ENCODE assay signal across 1 cellular context in the genomic region with DNA sequence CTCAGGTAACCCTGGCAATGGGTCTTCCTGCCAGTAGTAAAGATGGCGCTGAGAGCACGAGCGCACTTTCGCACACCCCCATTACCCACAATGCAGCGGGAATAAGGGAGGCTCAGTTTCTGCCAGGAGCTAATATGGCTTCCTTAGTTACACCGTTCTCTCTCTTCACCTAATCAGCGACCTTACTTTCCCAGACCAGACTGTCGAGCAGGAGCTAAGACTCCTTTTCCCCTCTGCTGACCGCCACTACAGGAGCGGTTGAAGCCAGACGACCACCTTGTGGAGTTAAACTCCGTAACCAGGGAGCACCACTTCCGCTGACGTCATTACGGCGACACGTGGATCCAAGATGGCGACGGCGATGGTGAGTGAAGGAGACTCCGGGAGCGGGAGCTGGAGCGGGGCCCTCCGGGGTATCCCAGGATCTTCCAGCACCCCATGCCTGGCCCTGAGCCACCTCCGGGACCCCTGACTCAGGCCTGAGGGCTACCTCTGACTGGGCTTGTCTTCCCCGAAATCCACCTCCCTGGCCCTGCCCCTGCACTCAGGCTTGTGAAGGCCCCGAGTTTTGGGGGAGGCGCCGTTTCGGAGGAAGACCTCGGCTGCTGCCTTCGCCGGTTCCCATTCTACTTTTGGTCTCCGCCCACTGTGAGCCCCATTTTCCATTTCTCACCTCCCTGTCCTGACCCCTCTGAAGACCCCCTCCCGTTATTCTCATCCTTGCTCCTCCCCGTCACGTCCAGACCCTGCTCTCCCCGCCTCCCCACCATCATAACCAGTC.
TF ChIP-seq lines count a peak whose summit lies in the region.

A gene with protein sequence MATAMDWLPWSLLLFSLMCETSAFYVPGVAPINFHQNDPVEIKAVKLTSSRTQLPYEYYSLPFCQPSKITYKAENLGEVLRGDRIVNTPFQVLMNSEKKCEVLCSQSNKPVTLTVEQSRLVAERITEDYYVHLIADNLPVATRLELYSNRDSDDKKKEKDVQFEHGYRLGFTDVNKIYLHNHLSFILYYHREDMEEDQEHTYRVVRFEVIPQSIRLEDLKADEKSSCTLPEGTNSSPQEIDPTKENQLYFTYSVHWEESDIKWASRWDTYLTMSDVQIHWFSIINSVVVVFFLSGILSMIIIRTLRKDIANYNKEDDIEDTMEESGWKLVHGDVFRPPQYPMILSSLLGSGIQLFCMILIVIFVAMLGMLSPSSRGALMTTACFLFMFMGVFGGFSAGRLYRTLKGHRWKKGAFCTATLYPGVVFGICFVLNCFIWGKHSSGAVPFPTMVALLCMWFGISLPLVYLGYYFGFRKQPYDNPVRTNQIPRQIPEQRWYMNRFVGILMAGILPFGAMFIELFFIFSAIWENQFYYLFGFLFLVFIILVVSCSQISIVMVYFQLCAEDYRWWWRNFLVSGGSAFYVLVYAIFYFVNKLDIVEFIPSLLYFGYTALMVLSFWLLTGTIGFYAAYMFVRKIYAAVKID (plus strand): TSS at position 323 of the 781 bp plus-strand sequence. CDS start 27 bp downstream, at position 350.

TF ChIP-seq in HepG2, 621 proteins besides CTCF, POLR2A, EP300 and RAD21 (continued from another document and continues in another):
- TF ChIP-seq, protein P1, sequence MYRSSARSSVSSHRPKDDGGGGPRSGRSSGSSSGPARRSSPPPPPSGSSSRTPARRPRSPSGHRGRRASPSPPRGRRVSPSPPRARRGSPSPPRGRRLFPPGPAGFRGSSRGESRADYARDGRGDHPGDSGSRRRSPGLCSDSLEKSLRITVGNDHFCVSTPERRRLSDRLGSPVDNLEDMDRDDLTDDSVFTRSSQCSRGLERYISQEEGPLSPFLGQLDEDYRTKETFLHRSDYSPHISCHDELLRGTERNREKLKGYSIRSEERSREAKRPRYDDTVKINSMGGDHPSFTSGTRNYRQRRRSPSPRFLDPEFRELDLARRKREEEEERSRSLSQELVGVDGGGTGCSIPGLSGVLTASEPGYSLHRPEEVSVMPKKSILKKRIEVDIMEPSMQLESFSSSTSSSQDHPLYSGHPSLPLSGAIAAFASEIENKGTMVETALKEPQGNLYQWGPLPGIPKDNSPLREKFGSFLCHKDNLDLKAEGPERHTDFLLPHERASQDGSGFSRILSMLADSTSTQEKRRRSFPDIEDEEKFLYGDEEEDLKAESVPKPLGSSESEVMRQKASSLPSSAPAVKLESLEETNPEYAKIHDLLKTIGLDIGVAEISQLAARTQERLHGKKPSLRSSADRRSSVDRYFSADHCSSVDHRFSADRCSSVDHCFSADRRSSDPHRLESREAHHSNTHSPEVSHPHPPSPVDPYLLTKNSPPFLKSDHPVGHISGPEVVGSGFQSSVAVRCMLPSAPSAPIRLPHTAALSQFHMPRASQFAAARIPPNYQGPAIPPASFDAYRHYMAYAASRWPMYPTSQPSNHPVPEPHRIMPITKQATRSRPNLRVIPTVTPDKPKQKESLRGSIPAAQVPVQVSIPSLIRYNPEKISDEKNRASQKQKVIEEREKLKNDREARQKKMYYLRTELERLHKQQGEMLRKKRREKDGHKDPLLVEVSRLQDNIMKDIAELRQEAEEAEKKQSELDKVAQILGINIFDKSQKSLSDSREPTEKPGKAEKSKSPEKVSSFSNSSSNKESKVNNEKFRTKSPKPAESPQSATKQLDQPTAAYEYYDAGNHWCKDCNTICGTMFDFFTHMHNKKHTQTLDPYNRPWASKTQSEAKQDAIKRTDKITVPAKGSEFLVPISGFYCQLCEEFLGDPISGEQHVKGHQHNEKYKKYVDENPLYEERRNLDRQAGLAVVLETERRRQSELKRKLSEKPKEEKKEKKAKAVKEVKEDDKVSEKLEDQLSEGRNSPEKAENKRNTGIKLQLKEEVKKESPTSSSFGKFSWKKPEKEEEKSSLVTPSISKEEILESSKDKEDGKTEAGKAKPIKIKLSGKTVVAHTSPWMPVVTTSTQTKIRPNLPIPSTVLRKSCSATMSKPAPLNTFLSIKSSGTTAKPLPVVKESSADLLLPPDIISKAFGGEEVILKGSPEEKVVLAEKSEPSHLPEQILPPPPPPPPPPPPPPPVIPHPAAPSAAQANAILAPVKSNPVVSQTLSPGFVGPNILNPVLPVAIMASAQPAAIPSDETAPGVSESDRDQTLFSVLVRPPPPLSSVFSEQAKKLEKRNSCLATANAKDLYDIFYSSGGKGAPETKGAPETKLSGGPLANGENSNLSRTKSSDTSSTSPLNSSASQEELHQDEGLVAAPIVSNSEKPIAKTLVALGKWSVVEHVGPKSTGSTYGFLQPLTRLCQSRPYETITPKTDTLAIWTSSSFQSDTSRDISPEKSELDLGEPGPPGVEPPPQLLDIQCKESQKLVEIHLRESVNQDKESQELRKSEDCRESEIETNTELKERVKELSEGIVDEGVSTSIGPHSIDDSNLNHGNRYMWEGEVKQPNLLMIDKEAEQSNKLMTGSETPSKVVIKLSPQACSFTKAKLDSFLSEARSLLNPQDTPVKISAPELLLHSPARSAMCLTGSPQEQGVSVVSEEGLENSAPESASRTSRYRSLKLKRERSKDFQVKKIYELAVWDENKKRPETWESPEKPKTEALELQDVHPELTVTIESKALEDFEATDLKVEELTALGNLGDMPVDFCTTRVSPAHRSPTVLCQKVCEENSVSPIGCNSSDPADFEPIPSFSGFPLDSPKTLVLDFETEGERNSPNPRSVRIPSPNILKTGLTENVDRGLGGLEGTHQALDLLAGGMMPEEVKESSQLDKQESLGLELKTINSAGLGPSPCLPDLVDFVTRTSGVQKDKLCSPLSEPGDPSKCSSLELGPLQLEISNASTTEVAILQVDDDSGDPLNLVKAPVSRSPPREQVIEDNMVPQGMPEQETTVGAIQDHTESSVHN (CRISPR knock-in tag; IDR thresholded peaks at IDR 0.05): peak; percentile 98
- TF ChIP-seq SYNCRIP (IDR thresholded peaks at IDR 0.05; ENCODE audit: insufficient read depth, low read depth, low read length) (no peak), BCL6 (CRISPR knock-in tag; IDR thresholded peaks at IDR 0.05) (peak; percentile 53), BHLHE40 (IDR thresholded peaks at IDR 0.05; ENCODE audit: low read length) (peak; percentile 84), ZNF674 (CRISPR knock-in tag; IDR thresholded peaks at IDR 0.05; ENCODE audit: low read depth) (peak; percentile 19; the same call in 1 of the 2 replicates), ZNF703 (CRISPR knock-in tag; IDR thresholded peaks at IDR 0.05; ENCODE audit: borderline replicate concordance) (peak; percentile 84; the same call in 1 of the 2 replicates), HMGA1 (CRISPR knock-in tag; conservative IDR thresholded peaks at IDR 0.05) (no peak), ZNF24 (IDR thresholded peaks at IDR 0.05) (no peak), PPARG (CRISPR knock-in tag; conservative IDR thresholded peaks at IDR 0.05) (peak; percentile 56; the same call in 1 of the 2 replicates), CEBPB (IDR thresholded peaks at IDR 0.05; ENCODE audit: borderline replicate concordance, low read depth, low read length) (no peak), NFIB (CRISPR knock-in tag; IDR thresholded peaks at IDR 0.05; ENCODE audit: borderline replicate concordance) (no peak), STAT5B (CRISPR knock-in tag; IDR thresholded peaks at IDR 0.05) (no peak; the same call in 1 of the 2 replicates), CREB1 (IDR thresholded peaks at IDR 0.05) (peak; percentile 99), CREB1 (CRISPR knock-in tag; IDR thresholded peaks at IDR 0.05) (peak; percentile 100), ZNF317 (CRISPR knock-in tag; IDR thresholded peaks at IDR 0.05) (peak; percentile 93), ZNF136 (CRISPR knock-in tag; IDR thresholded peaks at IDR 0.05; ENCODE audit: low read depth) (no peak), HHEX (CRISPR knock-in tag; IDR thresholded peaks at IDR 0.05) (peak; percentile 26; the same call in 1 of the 2 replicates), ZNF343 (CRISPR knock-in tag; IDR thresholded peaks at IDR 0.05) (peak; percentile 97), ZNF660 (CRISPR knock-in tag; IDR thresholded peaks at IDR 0.05; ENCODE audit: borderline replicate concordance, low read depth) (peak; percentile 46; the same call in 1 of the 2 replicates), PITX1 (CRISPR knock-in tag; IDR thresholded peaks at IDR 0.05) (peak; percentile 68), NFYB (CRISPR knock-in tag; IDR thresholded peaks at IDR 0.05) (peak; percentile 55), HIVEP1 (CRISPR knock-in tag; IDR thresholded peaks at IDR 0.05) (peak; percentile 96; the same call in 1 of the 2 replicates), DPF2 (CRISPR knock-in tag; IDR thresholded peaks at IDR 0.05; ENCODE audit: borderline replicate concordance, low read depth) (no peak), HOXA5 (CRISPR knock-in tag; IDR thresholded peaks at IDR 0.05) (peak; percentile 98), NAIF1 (CRISPR knock-in tag; IDR thresholded peaks at IDR 0.05; ENCODE audit: borderline replicate concordance) (peak; percentile 70; the same call in 1 of the 2 replicates), MYNN (CRISPR knock-in tag; IDR thresholded peaks at IDR 0.05; ENCODE audit: low read depth) (peak; percentile 46), YEATS2 (CRISPR knock-in tag; IDR thresholded peaks at IDR 0.05; ENCODE audit: borderline replicate concordance) (peak; percentile 94), IRX3 (CRISPR knock-in tag; IDR thresholded peaks at IDR 0.05; ENCODE audit: borderline replicate concordance, low read depth) (no peak), RORA (CRISPR knock-in tag; IDR thresholded peaks at IDR 0.05) (no peak), MTA3 (CRISPR knock-in tag; IDR thresholded peaks at IDR 0.05) (no peak), HNRNPL (IDR thresholded peaks at IDR 0.05; ENCODE audit: low read depth, low read length) (peak; percentile 83; the same call in 1 of the 2 replicates), SIX1 (CRISPR knock-in tag; IDR thresholded peaks at IDR 0.05; ENCODE audit: borderline replicate concordance) (peak; percentile 53), HMG20B (CRISPR knock-in tag; conservative IDR thresholded peaks at IDR 0.05) (no peak), KMT2B (CRISPR knock-in tag; IDR thresholded peaks at IDR 0.05) (peak; percentile 97)
- TF ChIP-seq, protein P2, sequence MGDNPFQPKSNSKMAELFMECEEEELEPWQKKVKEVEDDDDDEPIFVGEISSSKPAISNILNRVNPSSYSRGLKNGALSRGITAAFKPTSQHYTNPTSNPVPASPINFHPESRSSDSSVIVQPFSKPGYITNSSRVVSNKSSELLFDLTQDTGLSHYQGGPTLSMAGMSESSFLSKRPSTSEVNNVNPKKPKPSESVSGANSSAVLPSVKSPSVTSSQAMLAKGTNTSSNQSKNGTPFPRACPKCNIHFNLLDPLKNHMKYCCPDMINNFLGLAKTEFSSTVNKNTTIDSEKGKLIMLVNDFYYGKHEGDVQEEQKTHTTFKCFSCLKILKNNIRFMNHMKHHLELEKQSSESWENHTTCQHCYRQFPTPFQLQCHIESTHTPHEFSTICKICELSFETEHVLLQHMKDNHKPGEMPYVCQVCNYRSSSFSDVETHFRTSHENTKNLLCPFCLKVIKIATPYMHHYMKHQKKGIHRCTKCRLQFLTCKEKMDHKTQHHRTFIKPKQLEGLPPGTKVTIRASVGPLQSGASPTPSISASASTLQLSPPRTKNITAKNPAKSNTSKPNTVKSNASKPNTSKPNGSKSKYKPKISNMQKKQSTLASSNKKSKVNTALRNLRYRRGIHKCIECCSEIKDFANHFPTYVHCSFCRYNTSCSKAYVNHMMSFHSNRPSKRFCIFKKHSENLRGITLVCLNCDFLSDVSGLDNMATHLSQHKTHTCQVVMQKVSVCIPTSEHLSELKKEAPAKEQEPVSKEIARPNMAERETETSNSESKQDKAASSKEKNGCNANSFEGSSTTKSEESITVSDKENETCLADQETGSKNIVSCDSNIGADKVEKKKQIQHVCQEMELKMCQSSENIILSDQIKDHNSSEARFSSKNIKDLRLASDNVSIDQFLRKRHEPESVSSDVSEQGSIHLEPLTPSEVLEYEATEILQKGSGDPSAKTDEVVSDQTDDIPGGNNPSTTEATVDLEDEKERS (CRISPR knock-in tag; IDR thresholded peaks at IDR 0.05): peak; percentile 91
- TF ChIP-seq, protein P3, sequence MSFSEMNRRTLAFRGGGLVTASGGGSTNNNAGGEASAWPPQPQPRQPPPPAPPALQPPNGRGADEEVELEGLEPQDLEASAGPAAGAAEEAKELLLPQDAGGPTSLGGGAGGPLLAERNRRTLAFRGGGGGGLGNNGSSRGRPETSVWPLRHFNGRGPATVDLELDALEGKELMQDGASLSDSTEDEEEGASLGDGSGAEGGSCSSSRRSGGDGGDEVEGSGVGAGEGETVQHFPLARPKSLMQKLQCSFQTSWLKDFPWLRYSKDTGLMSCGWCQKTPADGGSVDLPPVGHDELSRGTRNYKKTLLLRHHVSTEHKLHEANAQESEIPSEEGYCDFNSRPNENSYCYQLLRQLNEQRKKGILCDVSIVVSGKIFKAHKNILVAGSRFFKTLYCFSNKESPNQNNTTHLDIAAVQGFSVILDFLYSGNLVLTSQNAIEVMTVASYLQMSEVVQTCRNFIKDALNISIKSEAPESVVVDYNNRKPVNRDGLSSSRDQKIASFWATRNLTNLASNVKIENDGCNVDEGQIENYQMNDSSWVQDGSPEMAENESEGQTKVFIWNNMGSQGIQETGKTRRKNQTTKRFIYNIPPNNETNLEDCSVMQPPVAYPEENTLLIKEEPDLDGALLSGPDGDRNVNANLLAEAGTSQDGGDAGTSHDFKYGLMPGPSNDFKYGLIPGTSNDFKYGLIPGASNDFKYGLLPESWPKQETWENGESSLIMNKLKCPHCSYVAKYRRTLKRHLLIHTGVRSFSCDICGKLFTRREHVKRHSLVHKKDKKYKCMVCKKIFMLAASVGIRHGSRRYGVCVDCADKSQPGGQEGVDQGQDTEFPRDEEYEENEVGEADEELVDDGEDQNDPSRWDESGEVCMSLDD (CRISPR knock-in tag; IDR thresholded peaks at IDR 0.05; ENCODE audit: borderline replicate concordance): peak; percentile 94; the same call in 1 of the 2 replicates
- TF ChIP-seq, protein P4, sequence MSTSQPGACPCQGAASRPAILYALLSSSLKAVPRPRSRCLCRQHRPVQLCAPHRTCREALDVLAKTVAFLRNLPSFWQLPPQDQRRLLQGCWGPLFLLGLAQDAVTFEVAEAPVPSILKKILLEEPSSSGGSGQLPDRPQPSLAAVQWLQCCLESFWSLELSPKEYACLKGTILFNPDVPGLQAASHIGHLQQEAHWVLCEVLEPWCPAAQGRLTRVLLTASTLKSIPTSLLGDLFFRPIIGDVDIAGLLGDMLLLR (CRISPR knock-in tag; IDR thresholded peaks at IDR 0.05): peak; percentile 30; the same call in 1 of the 2 replicates
- TF ChIP-seq, protein P5, sequence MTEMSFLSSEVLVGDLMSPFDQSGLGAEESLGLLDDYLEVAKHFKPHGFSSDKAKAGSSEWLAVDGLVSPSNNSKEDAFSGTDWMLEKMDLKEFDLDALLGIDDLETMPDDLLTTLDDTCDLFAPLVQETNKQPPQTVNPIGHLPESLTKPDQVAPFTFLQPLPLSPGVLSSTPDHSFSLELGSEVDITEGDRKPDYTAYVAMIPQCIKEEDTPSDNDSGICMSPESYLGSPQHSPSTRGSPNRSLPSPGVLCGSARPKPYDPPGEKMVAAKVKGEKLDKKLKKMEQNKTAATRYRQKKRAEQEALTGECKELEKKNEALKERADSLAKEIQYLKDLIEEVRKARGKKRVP (CRISPR knock-in tag; IDR thresholded peaks at IDR 0.05): peak in 1 of 2 experiments; percentile 63; a peak in 1 of 4 replicates
